14 cellular contexts compared by ENCODE assay signal in genomic region chr9:129435272-129435671, GRCh38.
DNase-seq lines count a peak whose midpoint lies in the region; ATAC-seq and TF ChIP-seq lines count a peak whose summit lies in the region.
"Had no signal": no experiment of that assay in that cellular context is flagged by ENCODE, and none has a peak within 500 bp of the region (broad histone marks: within the 10 kb centered on the region; RNA-seq: fewer than 3 reads in every experiment).

No MANE protein-coding gene starts in this region.

- intact Hi-C loops in cardiac septum (cut with DNase I) (no loop called here), Caco-2 (cut with micrococcal nuclease; ENCODE audit: unreplicated experiment) (no loop called here)

- TF ChIP-seq CTCF in neural crest cell (conservative IDR thresholded peaks at IDR 0.05) (no peak), Caco-2 (IDR thresholded peaks at IDR 0.05; ENCODE audit: insufficient read depth in 1 of 2, low read depth in 1 of 2, low read length in 1 of 2, severe bottlenecking in 1 of 2, unreplicated experiment in 1 of 2) (no peak)

- CTCF ChIA-PET in CD8-positive, alpha-beta memory T cell (lab: Charles Lee) = interaction anchor here (2.0 to 2.6 kb wide), 2 partner anchors 24 to 115 kb away, joined by 5 to 11 read pairs; no protein-coding TSS in a partner anchor
- CTCF ChIA-PET in Caco-2 (lab: Charles Lee) = no interaction called here

- no TSS peak for BruUV-seq in Caco-2 (replicated peaks; lab: Mats Ljungman, UMichigan)

- peaks cover 19% of the 10 kb centered on the region for H3K4me1 ChIP-seq in CD8-positive, alpha-beta memory T cell (ENCODE audit: insufficient read depth, low read length)
- peaks cover 7% of the 10 kb centered on the region; the same call in 1 of the 2 replicates for H3K4me1 ChIP-seq in Caco-2

- H3K9me3 Mint-ChIP-seq in CD8-positive, alpha-beta memory T cell = peaks cover 0 to 2% (median 0%) of the 10 kb centered on the region in 5 donors
- H3K9me3 Mint-ChIP-seq in neural crest cell (no peaks in the 10 kb centered on the region), Caco-2 (ENCODE audit: unreplicated experiment) (no peaks in the 10 kb centered on the region)
- H3K9me3 Mint-ChIP-seq in activated T-helper 17 cell treated with anti-CD3 and anti-CD28 coated beads, Interleukin-2, amount 50 U/mL, for 72 hours = no peaks in the 10 kb centered on the region

- H3K36me3 ChIP-seq in CD8-positive, alpha-beta memory T cell (ENCODE audit: insufficient read depth, low read length) = no peaks in the 10 kb centered on the region
- H3K36me3 ChIP-seq in Caco-2 (ENCODE audit: control insufficient read depth, insufficient read depth, low read length) = no peaks in the 10 kb centered on the region
- H3K36me3 ChIP-seq: BLaER1 treated with 17β-estradiol and CSF1 and Interleukin-3, amounts not matched to agents 10 nM and 100 nM had no signal

- H3K4me1 Mint-ChIP-seq in CD8-positive, alpha-beta memory T cell = peaks cover 18 to 30% (median 21%) of the 10 kb centered on the region in 3 donors
- H3K4me1 Mint-ChIP-seq in neural crest cell (peaks cover 29% of the 10 kb centered on the region), Caco-2 (ENCODE audit: low read depth, unreplicated experiment) (peaks cover 11% of the 10 kb centered on the region)
- H3K4me1 Mint-ChIP-seq in activated T-helper 17 cell treated with anti-CD3 and anti-CD28 coated beads, Interleukin-2, amount 50 U/mL, for 72 hours = peaks cover 5% of the 10 kb centered on the region

- peaks cover 37 to 42% of the 10 kb centered on the region in 2 donors for H3K27me3 Mint-ChIP-seq in CD8-positive, alpha-beta memory T cell
- H3K27me3 Mint-ChIP-seq in neural crest cell (ENCODE audit: low read depth) (peaks cover 45% of the 10 kb centered on the region), Caco-2 (ENCODE audit: insufficient read depth, unreplicated experiment) (no peaks in the 10 kb centered on the region)
- peaks cover 18% of the 10 kb centered on the region for H3K27me3 Mint-ChIP-seq in activated T-helper 17 cell treated with anti-CD3 and anti-CD28 coated beads, Interleukin-2, amount 50 U/mL, for 72 hours

- DNase-seq in DMS53 (lab: John Stamatoyannopoulos, UW) (peak; percentile 24), DMS53 treated with DMSO at 0.1 percent for 48 hours (lab: John Stamatoyannopoulos, UW; ENCODE audit: unreplicated experiment) (no peak), RPMI8226 (peak; percentile 97), neural crest cell (ENCODE audit: low read depth, low spot score) (no peak), cardiac septum (ENCODE audit: low spot score) (no peak), Caco-2 (no peak)
- DNase-seq in CD8-positive, alpha-beta memory T cell = no peak
- DNase-seq: 8988T, DND-41, GOT3, NCI-H446, NCI-H748 treated with DMSO at 0.1 percent for 48 hours had no signal

- H3K27ac Mint-ChIP-seq in CD8-positive, alpha-beta memory T cell = peak overlapping the region in 1 of 8 donors; percentile 51
- H3K27ac Mint-ChIP-seq in neural crest cell (ENCODE audit: unreplicated experiment) (no peak overlapping the region), Caco-2 (ENCODE audit: unreplicated experiment) (no peak overlapping the region)
- no peak overlapping the region for H3K27ac Mint-ChIP-seq in activated T-helper 17 cell treated with anti-CD3 and anti-CD28 coated beads, Interleukin-2, amount 50 U/mL, for 72 hours

- no peaks in the 10 kb centered on the region for H3K9me3 ChIP-seq in CD8-positive, alpha-beta memory T cell (ENCODE audit: low read length)
- H3K9me3 ChIP-seq in Caco-2 = no peaks in the 10 kb centered on the region

- H3K27me3 ChIP-seq in CD8-positive, alpha-beta memory T cell (ENCODE audit: insufficient read depth, low read length, poor library complexity, severe bottlenecking) = peaks cover 29% of the 10 kb centered on the region
- H3K27me3 ChIP-seq in Caco-2 (replicated peaks; ENCODE audit: control insufficient read depth, insufficient read depth, low read length) = no peaks in the 10 kb centered on the region

- POLR2A ChIA-PET in CD8-positive, alpha-beta memory T cell (lab: Charles Lee) = no interaction called here
- POLR2A ChIA-PET in Caco-2 (lab: Charles Lee) = no interaction called here

- peak overlapping the region in 6 of 7 donors; percentile 15 to 65 (median 45) for H3K4me3 Mint-ChIP-seq in CD8-positive, alpha-beta memory T cell
- H3K4me3 Mint-ChIP-seq in neural crest cell (peak overlapping the region; percentile 61), Caco-2 (ENCODE audit: unreplicated experiment) (no peak overlapping the region)
- no peak overlapping the region for H3K4me3 Mint-ChIP-seq in activated T-helper 17 cell treated with anti-CD3 and anti-CD28 coated beads, Interleukin-2, amount 50 U/mL, for 72 hours

- no peak overlapping the region for H3K4me3 ChIP-seq in CD8-positive, alpha-beta memory T cell (ENCODE audit: low read length)
- H3K4me3 ChIP-seq in Caco-2 (ENCODE audit: low read depth, low read length) = no peak overlapping the region
- H3K4me3 ChIP-seq: BLaER1 treated with 17β-estradiol and CSF1 and Interleukin-3, amounts not matched to agents 10 nM and 100 nM had no signal

- peaks cover 0 to 2% (median 0%) of the 10 kb centered on the region in 3 donors for H3K36me3 Mint-ChIP-seq in CD8-positive, alpha-beta memory T cell
- no peaks in the 10 kb centered on the region for H3K36me3 Mint-ChIP-seq in neural crest cell (ENCODE audit: low read depth)
- peaks cover 5% of the 10 kb centered on the region for H3K36me3 Mint-ChIP-seq in Caco-2 (ENCODE audit: insufficient read depth, unreplicated experiment)
- no peaks in the 10 kb centered on the region for H3K36me3 Mint-ChIP-seq in activated T-helper 17 cell treated with anti-CD3 and anti-CD28 coated beads, Interleukin-2, amount 50 U/mL, for 72 hours (ENCODE audit: low read depth)

- no peak overlapping the region for H3K27ac ChIP-seq in CD8-positive, alpha-beta memory T cell (ENCODE audit: low read depth, low read length)
- H3K27ac ChIP-seq: BLaER1 treated with 17β-estradiol and CSF1 and Interleukin-3, amounts not matched to agents 10 nM and 100 nM had no signal

- no peak for ATAC-seq in activated T-helper 17 cell treated with anti-CD3 and anti-CD28 coated beads, Interleukin-2, amount 50 U/mL, for 72 hours (replicated peaks)

Comparison
In these comparisons a context has a peak if more than half of its experiments do, and no peak if none do; other contexts are left out.
1. DNase-seq: peak in DMS53 (single experiment) and RPMI8226 (single experiment); none in DMS53 treated with DMSO at 0.1 percent for 48 hours (single experiment), CD8-positive, alpha-beta memory T cell (0 of 5), neural crest cell (single experiment), cardiac septum (single experiment) and Caco-2 (0 of 2).
2. H3K4me3 Mint-ChIP-seq: peak in CD8-positive, alpha-beta memory T cell (6 of 7) and neural crest cell (single experiment); none in Caco-2 (single experiment) and activated T-helper 17 cell treated with anti-CD3 and anti-CD28 coated beads, Interleukin-2, amount 50 U/mL, for 72 hours (single experiment).